Comparison of ENCODE assay signal across 22 cellular contexts in genomic region chr11:11862995-11863394, GRCh38. TPM values are rescaled to one million over a fixed set of nuclear protein-coding genes. Genes with fewer than 3 reads are reported as not detected.
DNase-seq lines count a peak whose midpoint lies in the region; ATAC-seq, FAIRE-seq and TF ChIP-seq lines count a peak whose summit lies in the region.
"Had no signal": no experiment of that assay in that cellular context is flagged by ENCODE, and none has a peak within 500 bp of the region (broad histone marks: within the 10 kb centered on the region; RNA-seq: fewer than 3 reads in every experiment).

No MANE protein-coding gene starts in this region.

- intact Hi-C loops in HepG2 (cut with micrococcal nuclease; ENCODE audit: unreplicated experiment) = no loop called here
- intact Hi-C loops in right lobe of liver (cut with DNase I) = no loop called here
- intact Hi-C loops in K562 (cut with micrococcal nuclease) = no loop called here
- intact Hi-C loops in uterus (cut with DNase I; ENCODE audit: low total_unique reads) = no loop called here

- H3K27me3 ChIP-seq in HepG2 (ENCODE audit: control insufficient read depth in 1 of 2, insufficient read depth in 2 of 2, low read length in 2 of 2) (no peaks in the 10 kb centered on the region), right lobe of liver (no peaks in the 10 kb centered on the region), K562 (ENCODE audit: control insufficient read depth in 2 of 2, insufficient read depth in 2 of 2, low read length in 2 of 2) (no peaks in the 10 kb centered on the region), trophoblast cell (ENCODE audit: insufficient read depth, low read length) (no peaks in the 10 kb centered on the region), uterus (no peaks in the 10 kb centered on the region)
- H3K27me3 ChIP-seq: BE2C, BLaER1 had no signal

- no peak for TF ChIP-seq POLR2A in HepG2 (IDR thresholded peaks at IDR 0.05; ENCODE audit: insufficient read depth in 1 of 2, low read depth in 2 of 2, low read length in 2 of 2)
- no peak for TF ChIP-seq POLR2A in right lobe of liver (IDR thresholded peaks at IDR 0.05)
- no peak for TF ChIP-seq POLR2A in A549 (IDR thresholded peaks at IDR 0.05; ENCODE audit: low read length)
- no peak for TF ChIP-seq POLR2A in K562 (conservative IDR thresholded peaks at IDR 0.05)
- no peak for TF ChIP-seq POLR2A in uterus (IDR thresholded peaks at IDR 0.05)

- no peak overlapping the region for H2AK5ac ChIP-seq in trophoblast cell (ENCODE audit: low read length)

- H3K79me1 ChIP-seq in trophoblast cell (ENCODE audit: low read length) = no peaks in the 10 kb centered on the region

- peaks cover 87% of the 10 kb centered on the region for H3K79me2 ChIP-seq in HepG2 (ENCODE audit: insufficient read depth, low read length)
- peaks cover 97% of the 10 kb centered on the region for H3K79me2 ChIP-seq in K562 (ENCODE audit: control insufficient read depth, insufficient read depth, low read length)
- peaks cover 3% of the 10 kb centered on the region for H3K79me2 ChIP-seq in trophoblast cell (ENCODE audit: control insufficient read depth, insufficient read depth, low read length, poor library complexity)

- H3K4me1 ChIP-seq in HepG2 (ENCODE audit: insufficient read depth, low read length) = peaks cover under 1% of the 10 kb centered on the region; the same call in 1 of the 2 replicates
- peaks cover 0 to 14% (median 6%) of the 10 kb centered on the region in 4 donors for H3K4me1 ChIP-seq in right lobe of liver
- H3K4me1 ChIP-seq in A549 = peaks cover 19% of the 10 kb centered on the region
- H3K4me1 ChIP-seq in K562 (replicated peaks in 1 of 2; ENCODE audit: control insufficient read depth in 2 of 2, insufficient read depth in 2 of 2, low read length in 2 of 2) = peaks cover 11% of the 10 kb centered on the region in 2 experiments; a peak in 3 of 5 replicates
- no peaks in the 10 kb centered on the region for H3K4me1 ChIP-seq in trophoblast cell (ENCODE audit: control insufficient read depth in 1 of 2, insufficient read depth in 2 of 2, low read length in 2 of 2)
- H3K4me1 ChIP-seq in uterus = peaks cover 0 to 5% of the 10 kb centered on the region in 2 donors
- H3K4me1 ChIP-seq: BE2C had no signal

- H3K4ac ChIP-seq in trophoblast cell (ENCODE audit: low read depth, low read length) = peak overlapping the region; percentile 62

- H3K36me3 ChIP-seq in HepG2 (replicated peaks in 1 of 2; ENCODE audit: control insufficient read depth in 1 of 2, insufficient read depth in 2 of 2, low read length in 2 of 2) (no peaks in the 10 kb centered on the region), right lobe of liver (no peaks in the 10 kb centered on the region), K562 (ENCODE audit: control insufficient read depth, insufficient read depth, low read length) (peaks cover 6% of the 10 kb centered on the region; the same call in 2 of the 3 replicates), trophoblast cell (ENCODE audit: control insufficient read depth in 1 of 2, insufficient read depth in 2 of 2, low read length in 2 of 2) (peaks cover 0 to 3% of the 10 kb centered on the region in 2 experiments), uterus (no peaks in the 10 kb centered on the region)
- H3K36me3 ChIP-seq: BE2C had no signal

- CTCF ChIA-PET in HepG2 (lab: Yijun Ruan, JAX; ENCODE audit: low intra/inter-chr PET ratio, low total read pairs) (no interaction called here), A549 (lab: Yijun Ruan, JAX) (interaction anchor here (1.2 to 1.4 kb wide), 3 partner anchors 12 to 21 kb away, joined by 3 read pairs; partner anchors contain the start of gene USP47), K562 (lab: Yijun Ruan, JAX; ENCODE audit: low intra/inter-chr PET ratio) (no interaction called here)

- no peak overlapping the region for H3K23ac ChIP-seq in trophoblast cell (ENCODE audit: low read length)

- WGBS in HepG2 (ENCODE audit: low lambda C conversion rate) = 97% methylated on average over 2 of the region's 2 CpGs
- WGBS in right lobe of liver (ENCODE audit: insufficient coverage, low coverage, low lambda C conversion rate, missing lambda C conversion rate) = 94% methylated on average over 2 of the region's 2 CpGs
- WGBS in A549 (ENCODE audit: missing lambda C conversion rate) = 88% methylated on average over 2 of the region's 2 CpGs
- 90% methylated on average over 2 of the region's 2 CpGs for WGBS in K562 (ENCODE audit: insufficient coverage, low coverage, missing lambda C conversion rate)
- 100% methylated on average over 2 of the region's 2 CpGs for WGBS in trophoblast cell (ENCODE audit: extremely low coverage, insufficient coverage, insufficient read length)

- H3K27ac ChIP-seq in HepG2 (ENCODE audit: extremely low read length, insufficient read depth, low read length) (no peak overlapping the region), right lobe of liver (no peak overlapping the region), A549 (no peak overlapping the region), K562 (ENCODE audit: extremely low read depth, low read depth, low read length) (no peak overlapping the region), trophoblast cell (ENCODE audit: low read depth, low read length) (no peak overlapping the region), uterus (no peak overlapping the region)
- H3K27ac ChIP-seq: BLaER1, C4-2B had no signal

- H4K8ac ChIP-seq in trophoblast cell (ENCODE audit: low read depth, low read length) = no peak overlapping the region

- H3K4me3 ChIP-seq in HepG2 (replicated peaks in 1 of 3; ENCODE audit: insufficient read depth in 1 of 3, low read depth in 2 of 3, low read length in 3 of 3) (no peak overlapping the region), right lobe of liver (no peak overlapping the region), A549 (no peak overlapping the region), K562 (no peak overlapping the region), trophoblast cell (ENCODE audit: low read depth, low read length) (no peak overlapping the region), uterus (no peak overlapping the region)
- H3K4me3 ChIP-seq: BLaER1 had no signal

- H4K20me1 ChIP-seq in HepG2 (ENCODE audit: insufficient read depth, low read length) = peaks cover 4% of the 10 kb centered on the region; the same call in 1 of the 2 replicates
- no peaks in the 10 kb centered on the region; the same call in 1 of the 2 replicates for H4K20me1 ChIP-seq in K562 (replicated peaks; ENCODE audit: control insufficient read depth, insufficient read depth, low read length)

- no peak overlapping the region for H2BK5ac ChIP-seq in trophoblast cell (ENCODE audit: low read depth, low read length, poor library complexity)

- H3K9ac ChIP-seq in HepG2 (ENCODE audit: insufficient read depth, low read depth, low read length) (no peak overlapping the region), K562 (ENCODE audit: insufficient read depth in 1 of 2, low read depth in 2 of 2, low read length in 2 of 2) (no peak overlapping the region), trophoblast cell (ENCODE audit: low read length) (no peak overlapping the region)
- H3K9ac ChIP-seq: BLaER1 had no signal

- H3K9me3 ChIP-seq in HepG2 (ENCODE audit: low read length) = no peaks in the 10 kb centered on the region
- H3K9me3 ChIP-seq in right lobe of liver = no peaks in the 10 kb centered on the region
- peaks cover 14% of the 10 kb centered on the region; the same call in 2 of the 3 replicates for H3K9me3 ChIP-seq in A549
- H3K9me3 ChIP-seq in K562 (replicated peaks; ENCODE audit: control insufficient read depth, insufficient read depth, low read depth, low read length) = no peaks in the 10 kb centered on the region
- no peaks in the 10 kb centered on the region for H3K9me3 ChIP-seq in trophoblast cell (ENCODE audit: insufficient read depth, low read depth, low read length)
- peaks cover 0 to 11% of the 10 kb centered on the region in 2 donors for H3K9me3 ChIP-seq in uterus
- H3K9me3 ChIP-seq: BE2C, Caco-2 had no signal

- H3K9me1 ChIP-seq in K562 (ENCODE audit: control insufficient read depth, insufficient read depth, low read length) = no peaks in the 10 kb centered on the region

- no peak for TF ChIP-seq EP300 in HepG2 (IDR thresholded peaks at IDR 0.05; ENCODE audit: low read depth in 2 of 2, low read length in 2 of 2)
- TF ChIP-seq EP300 in HepG2 (CRISPR knock-in tag; IDR thresholded peaks at IDR 0.05; ENCODE audit: borderline replicate concordance) = no peak
- no peak for TF ChIP-seq EP300 in A549 (IDR thresholded peaks at IDR 0.05)
- TF ChIP-seq EP300 in K562 (IDR thresholded peaks at IDR 0.05; ENCODE audit: low read length) = no peak

- POLR2A ChIA-PET in HepG2 (lab: Yijun Ruan, JAX) = no interaction called here
- POLR2A ChIA-PET in A549 (lab: Yijun Ruan, JAX) = no interaction called here
- POLR2A ChIA-PET in K562 (lab: Yijun Ruan, JAX) = interaction anchor here (3.7 kb wide), 1 partner anchor 19 kb away, joined by 20 read pairs; no protein-coding TSS in a partner anchor

- no peak overlapping the region for H2BK12ac ChIP-seq in trophoblast cell (ENCODE audit: low read length)

- no peak overlapping the region for H3K14ac ChIP-seq in trophoblast cell (ENCODE audit: low read length)

- no peak for TF ChIP-seq CTCF in HepG2 (CRISPR knock-in tag; IDR thresholded peaks at IDR 0.05)
- TF ChIP-seq CTCF in right lobe of liver (IDR thresholded peaks at IDR 0.05) = no peak
- no peak for TF ChIP-seq CTCF in A549 (IDR thresholded peaks at IDR 0.05)
- no peak for TF ChIP-seq CTCF in K562 (IDR thresholded peaks at IDR 0.05 in 2 of 3, conservative IDR thresholded peaks at IDR 0.05 in 1 of 3; ENCODE audit: insufficient read depth in 2 of 3, low read depth in 1 of 3, low read length in 3 of 3)
- no peak for TF ChIP-seq CTCF in uterus (IDR thresholded peaks at IDR 0.05)

- no peak overlapping the region for H2BK120ac ChIP-seq in trophoblast cell (ENCODE audit: insufficient read depth, low read length, poor library complexity)

- in situ Hi-C loops in HepG2 (cut with HindIII; ENCODE audit: extremely low pct_ligation_motif_present, low pct_unique_long_range_greater_than_20kb) = no loop called here
- in situ Hi-C loops in K562 (cut with MboI) = no loop called here

- no peak overlapping the region for H3K18ac ChIP-seq in trophoblast cell (ENCODE audit: low read length)

- H2AFZ ChIP-seq in HepG2 (ENCODE audit: low read length) = no peak overlapping the region
- no peak overlapping the region for H2AFZ ChIP-seq in K562 (ENCODE audit: low read depth, low read length)
- no peak overlapping the region for H2AFZ ChIP-seq in trophoblast cell (ENCODE audit: insufficient read depth, low read length, poor library complexity)

- H4K12ac ChIP-seq in trophoblast cell (ENCODE audit: low read depth, low read length) = no peak overlapping the region

- BruUV-seq in HepG2 (replicated peaks; lab: Mats Ljungman, UMichigan) (no TSS peak), K562 (replicated peaks; lab: Mats Ljungman, UMichigan) (no TSS peak)

- FAIRE-seq in HepG2 (lab: Jason Lieb, UNC) (no peak), A549 (lab: Jason Lieb, UNC) (no peak), K562 (lab: Jason Lieb, UNC) (no peak)
- FAIRE-seq: D721Med, GM12891, GM19239 had no signal

- no peak for ATAC-seq in HepG2
- ATAC-seq in right lobe of liver = no peak
- no peak for ATAC-seq in A549
- no peak for ATAC-seq in K562
- ATAC-seq: CD8-positive, alpha-beta T cell had no signal

- H4K91ac ChIP-seq in trophoblast cell (ENCODE audit: low read depth, low read length) = no peak overlapping the region

- H3K4me2 ChIP-seq in HepG2 (ENCODE audit: low read depth, low read length) (no peak overlapping the region), A549 (no peak overlapping the region), K562 (ENCODE audit: insufficient read depth, low read length) (no peak overlapping the region), trophoblast cell (ENCODE audit: low read length) (no peak overlapping the region)
- H3K4me2 ChIP-seq: BLaER1 had no signal

- TF ChIP-seq RAD21 in HepG2 (CRISPR knock-in tag; IDR thresholded peaks at IDR 0.05) (no peak), A549 (conservative IDR thresholded peaks at IDR 0.05 in 1 of 2, IDR thresholded peaks at IDR 0.05 in 1 of 2) (no peak), K562 (CRISPR knock-in tag; conservative IDR thresholded peaks at IDR 0.05 in 1 of 2, IDR thresholded peaks at IDR 0.05 in 1 of 2) (no peak)

- no peak for DNase-seq in HepG2 (ENCODE audit: low spot score)
- no peak for DNase-seq in right lobe of liver
- DNase-seq in A549 (ENCODE audit: low read depth in 1 of 2, low spot score in 1 of 2) = no peak
- DNase-seq in K562 (ENCODE audit: extremely low read depth in 1 of 4, low spot score in 3 of 4) = no peak
- no peak for DNase-seq in trophoblast cell
- DNase-seq in NCI-H1694 treated with DMSO at 0.1 percent for 48 hours (lab: John Stamatoyannopoulos, UW) = no peak
- DNase-seq in uterus = no peak
- DNase-seq in C1 segment of cervical spinal cord (lab: John Stamatoyannopoulos, UW) = no peak
- DNase-seq: 8988T; ACHN; BE2C; Caco-2; Calu3; CD4-positive, alpha-beta T cell; CD8-positive, alpha-beta T cell; DMS79 treated with DMSO at 0.1 percent for 48 hours; GF-D8 had no signal

RNA-seq across cellular contexts. Expression of gene USP47, which starts 21.2 kb away (rescaled TPM):
- 52.7 and 64.6 TPM in 2 replicates for total RNA-seq in HepG2 (2016; rRNA removed; fragmentation: Illumina TruSeq; extraction: Trizol)
- total RNA-seq in HepG2 (2016; cell fraction: cytosol; rRNA removed; fragmentation: Illumina TruSeq; extraction: Trizol; ENCODE audit: low read depth) = 3.7 and 4.9 TPM in 2 replicates
- total RNA-seq in HepG2 (2016; cell fraction: insoluble cytoplasmic fraction; rRNA removed; fragmentation: Illumina TruSeq; extraction: Trizol) = 49.1 and 64.0 TPM in 2 replicates
- 8.6 and 8.7 TPM in 2 replicates for total RNA-seq in HepG2 (2016; cell fraction: membrane; rRNA removed; fragmentation: Illumina TruSeq; extraction: Trizol)
- total RNA-seq in HepG2 (2016; cell fraction: nucleus; rRNA removed; fragmentation: Illumina TruSeq; extraction: Trizol) = 72.1 and 75.8 TPM in 2 replicates
- polyA plus RNA-seq in HepG2 (2011; rRNA removed) = 10.6 and 12.2 TPM in 2 replicates
- polyA plus RNA-seq in HepG2 (2011; cell fraction: cytosol; rRNA removed) = 5.1 and 8.8 TPM in 2 replicates
- polyA plus RNA-seq in HepG2 (2011; cell fraction: nucleus; rRNA removed) = 12.3 and 15.3 TPM in 2 replicates
- polyA plus RNA-seq in HepG2 (2012) = 22.9 and 24.4 TPM in 2 replicates
- 0.53 and 0.69 TPM in 2 replicates for polyA plus RNA-seq in HepG2 (2016; cell fraction: cytosol; fragmentation: Illumina TruSeq; extraction: Trizol; ENCODE audit: low read depth)
- 30.8 and 33.7 TPM in 2 replicates for polyA plus RNA-seq in HepG2 (2016; cell fraction: insoluble cytoplasmic fraction; fragmentation: Illumina TruSeq; extraction: Trizol; ENCODE audit: low read depth)
- 1.9 and 2.6 TPM in 2 replicates for polyA plus RNA-seq in HepG2 (2016; cell fraction: membrane; fragmentation: Illumina TruSeq; extraction: Trizol; ENCODE audit: low read depth)
- 44.4 and 45.2 TPM in 2 replicates for polyA plus RNA-seq in HepG2 (2016; cell fraction: nucleus; fragmentation: Illumina TruSeq; extraction: Trizol; ENCODE audit: insufficient read depth, low read depth)
- polyA minus RNA-seq in HepG2 (2011; rRNA and poly(A)+ RNA removed; ENCODE audit: low replicate concordance) = 23.4 and 26.6 TPM in 2 replicates
- polyA minus RNA-seq in HepG2 (2011; cell fraction: cytosol; rRNA and poly(A)+ RNA removed) = 12.4 and 17.0 TPM in 2 replicates
- polyA minus RNA-seq in HepG2 (2011; cell fraction: nucleus; rRNA and poly(A)+ RNA removed) = 100 and 119 TPM in 2 replicates
- total RNA-seq in right lobe of liver = 10 to 100 TPM; 25.2 to 38.1 (median 29.6) TPM
- 31.3 and 32.8 TPM in 2 replicates for polyA plus RNA-seq in A549 (2011; rRNA removed)
- polyA plus RNA-seq in A549 (2012; cell fraction: cytosol; rRNA removed) = 6.2 and 6.6 TPM in 2 replicates
- 4.2 and 7.8 TPM in 2 replicates for polyA plus RNA-seq in A549 (2012; cell fraction: nucleus; rRNA removed)
- polyA plus RNA-seq in A549 (2017; fragmentation: RNase III; extraction: RNeasy Plus Mini Kit Qiagen cat#74134 plus additional on column Dnase treatment) = 31.0 to 31.8 TPM (median 31.4 TPM) in 3 replicates
- polyA minus RNA-seq in A549 (2011; rRNA and poly(A)+ RNA removed) = 20.9 and 23.6 TPM in 2 replicates
- total RNA-seq in K562 (2011; cell fraction: chromatin; rRNA removed; ENCODE audit: low replicate concordance) = 44.2 and 108 TPM in 2 replicates
- 19.7 and 22.7 TPM in 2 replicates for total RNA-seq in K562 (2011; cell fraction: nucleolus; rRNA removed)
- 41.9 and 49.6 TPM in 2 replicates for total RNA-seq in K562 (2011; cell fraction: nucleoplasm; rRNA removed)
- 51.7 and 53.2 TPM in 2 replicates for total RNA-seq in K562 (2014; rRNA removed)
- 61.1 and 76.1 TPM in 2 replicates for total RNA-seq in K562 (2014; rRNA removed; fragmentation: Illumina TruSeq; extraction: Trizol)
- 61.8 and 63.6 TPM in 2 replicates for total RNA-seq in K562 (2015; rRNA removed; fragmentation: Illumina TruSeq; extraction: Trizol)
- 34.1 and 36.1 TPM in 2 replicates for total RNA-seq in K562 (2021)
- 27.1 and 31.4 TPM in 2 replicates for polyA plus RNA-seq in K562 (2011; rRNA removed)
- polyA plus RNA-seq in K562 (2011; cell fraction: cytosol; rRNA removed) = 6.1 and 10.7 TPM in 2 replicates
- polyA plus RNA-seq in K562 (2011; cell fraction: nucleus; rRNA removed) = 23.1 and 30.6 TPM in 2 replicates
- 23.8 and 30.3 TPM in 2 replicates for polyA plus RNA-seq in K562 (2012)
- polyA plus RNA-seq in K562 (2014; fragmentation: Illumina TruSeq; extraction: Trizol) = 32.2 and 34.7 TPM in 2 replicates
- polyA plus RNA-seq in K562 (2014; fragmentation: Nextera tagmentation; extraction: Ambion mirVana) = 10 to 100 TPM; 13.1 to 16.4 TPM
- 26.0 and 32.7 TPM in 2 replicates for polyA plus RNA-seq in K562 (2014; rRNA removed)
- polyA minus RNA-seq in K562 (2011; rRNA and poly(A)+ RNA removed) = 84.5 and 90.5 TPM in 2 replicates
- 21.7 and 22.3 TPM in 2 replicates for polyA minus RNA-seq in K562 (2011; cell fraction: cytosol; rRNA and poly(A)+ RNA removed)
- 59.5 and 83.2 TPM in 2 replicates for polyA minus RNA-seq in K562 (2011; cell fraction: nucleus; rRNA and poly(A)+ RNA removed)
- polyA plus RNA-seq in trophoblast cell (2013) = 30.9 and 31.7 TPM in 2 replicates
- 100 to 1,000 TPM in 3 of 4 donors, 10 to 100 TPM in 1; 83.4 to 247 (median 146) TPM for total RNA-seq in uterus

Comparison
In these comparisons a context has a peak if more than half of its experiments do, and no peak if none do; other contexts are left out.
1. Of the 241 proteins assayed by ChIP-seq in both HepG2 and K562: peak only in HepG2: MAFK; only in K562: MAFG; in both: none; in neither: 239.